Comparison of ENCODE assay signal across 9 cellular contexts in the genomic region with DNA sequence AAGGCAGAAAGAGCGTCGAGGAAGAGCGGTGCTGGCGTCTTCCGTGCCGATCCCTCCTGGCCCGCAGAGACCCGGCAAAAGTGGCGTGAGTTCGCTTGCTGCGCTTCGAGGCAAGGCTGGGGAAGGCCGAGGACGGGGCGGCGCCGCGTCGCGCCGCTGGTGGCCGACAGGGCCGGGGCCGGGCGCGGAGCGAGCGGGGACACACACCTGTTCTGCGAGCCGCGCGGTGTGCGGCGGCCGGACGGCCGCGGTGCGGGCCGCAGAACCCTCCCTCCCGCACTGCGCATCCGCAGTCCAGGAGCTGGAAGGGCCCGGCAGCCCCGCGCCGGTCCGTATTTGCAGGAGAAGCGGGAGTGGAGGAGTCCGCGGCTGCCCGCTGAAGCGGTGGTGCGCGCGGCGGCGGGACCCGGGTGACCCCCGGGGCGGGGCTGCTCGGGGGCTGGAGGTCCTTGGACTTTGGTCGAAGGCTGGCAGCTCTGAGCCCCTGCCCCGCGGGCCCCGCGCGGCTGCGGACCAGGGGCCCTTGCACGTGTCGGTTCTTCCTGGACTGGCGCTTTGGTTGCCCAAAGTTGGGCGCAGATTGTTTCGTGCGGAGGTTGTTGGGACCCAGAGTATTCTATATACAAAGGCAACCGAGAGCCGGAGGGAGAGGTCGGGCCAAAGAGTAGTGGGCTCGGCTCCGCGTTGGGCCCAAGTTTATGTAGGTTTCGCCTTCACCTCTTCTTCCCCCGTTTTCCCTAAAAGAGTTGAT. TPM values are rescaled to one million over a fixed set of nuclear protein-coding genes. Genes with fewer than 3 reads are reported as not detected.
A peak's percentile ranks its signal among the peaks of the same experiment; 100 is the strongest.
DNase-seq lines count a peak whose midpoint lies in the region; ATAC-seq and TF ChIP-seq lines count a peak whose summit lies in the region.
"Had no signal": no experiment of that assay in that cellular context is flagged by ENCODE, and none has a peak within 500 bp of the region (broad histone marks: within the 10 kb centered on the region; RNA-seq: fewer than 3 reads in every experiment).

No MANE protein-coding gene starts in this region.

- no peak for TF ChIP-seq CTCF in CD4-positive, alpha-beta T cell (IDR thresholded peaks at IDR 0.05)
- TF ChIP-seq CTCF in MM.1S (IDR thresholded peaks at IDR 0.05; ENCODE audit: low read length) (no peak), coronary artery (IDR thresholded peaks at IDR 0.05) (no peak)

- H3K9me2 ChIP-seq in MM.1S (replicated peaks; ENCODE audit: insufficient read depth, low read length) (no peaks in the 10 kb centered on the region), GM23248 (ENCODE audit: insufficient read depth) (no peaks in the 10 kb centered on the region)

- ATAC-seq in CD4-positive, alpha-beta T cell (ENCODE audit: poor library complexity), result no peak
- no peak for ATAC-seq in naive thymus-derived CD8-positive, alpha-beta T cell

- H3K9me3 Mint-ChIP-seq in CD4-positive, alpha-beta T cell, result no peaks in the 10 kb centered on the region
- no peaks in the 10 kb centered on the region for H3K9me3 Mint-ChIP-seq in naive thymus-derived CD8-positive, alpha-beta T cell

- H4K20me1 ChIP-seq in MM.1S (ENCODE audit: insufficient read depth, low read length) (no peaks in the 10 kb centered on the region; the same call in 1 of the 2 replicates), GM23248 (ENCODE audit: insufficient read depth) (no peaks in the 10 kb centered on the region)

- no peak for DNase-seq in CD4-positive, alpha-beta T cell
- DNase-seq in MM.1S, result no peak
- no peak for DNase-seq in coronary artery (ENCODE audit: low spot score)
- peak in 2 of 10 donors; percentile 19 to 20 for DNase-seq in naive thymus-derived CD8-positive, alpha-beta T cell
- DNase-seq in GM23248, result no peak
- DNase-seq in NCI-H2081 (lab: John Stamatoyannopoulos, UW), result no peak
- no peak for DNase-seq in posterior vena cava (ENCODE audit: low spot score)
- no peak for DNase-seq in NCI-H1436 (lab: John Stamatoyannopoulos, UW)
- DNase-seq: NCI-H446 treated with DMSO at 0.1 percent for 48 hours had no signal

- peaks cover 98% of the 10 kb centered on the region for H3K27me3 ChIP-seq in CD4-positive, alpha-beta T cell (ENCODE audit: control insufficient read depth, insufficient read depth, low read length)
- H3K27me3 ChIP-seq in MM.1S (replicated peaks; ENCODE audit: insufficient read depth, low read length) (peaks cover 68% of the 10 kb centered on the region), GM23248 (replicated peaks; ENCODE audit: insufficient read depth) (peaks cover 98% of the 10 kb centered on the region)

- H3K9ac ChIP-seq in MM.1S (ENCODE audit: low read length) (no peak overlapping the region), GM23248 (no peak overlapping the region)

- H3F3A ChIP-seq in MM.1S (ENCODE audit: insufficient read depth, low read length) (no peaks in the 10 kb centered on the region), GM23248 (ENCODE audit: insufficient read depth) (no peaks in the 10 kb centered on the region)

- intact Hi-C loops in CD4-positive, alpha-beta T cell (cut with DNase I, micrococcal nuclease), result no loop called here
- intact Hi-C loops in posterior vena cava (cut with DNase I), result no loop called here

- H3K27ac ChIP-seq in CD4-positive, alpha-beta T cell (ENCODE audit: low read depth, low read length), result no peak overlapping the region
- H3K27ac ChIP-seq in MM.1S (ENCODE audit: low read length) (no peak overlapping the region), coronary artery (no peak overlapping the region), GM23248 (no peak overlapping the region)

- H3K36me3 ChIP-seq in MM.1S (replicated peaks; ENCODE audit: insufficient read depth, low read length), result no peaks in the 10 kb centered on the region
- no peaks in the 10 kb centered on the region for H3K36me3 ChIP-seq in GM23248 (ENCODE audit: low read depth)

- H2AFZ ChIP-seq in MM.1S (ENCODE audit: low read length) (no peak overlapping the region), GM23248 (no peak overlapping the region)

- H3K4me1 ChIP-seq in MM.1S (ENCODE audit: low read length) (0 out of 2 replicates have a peak, but pooled peaks cover 4% of the 10 kb centered on the region), GM23248 (ENCODE audit: insufficient read depth) (0 out of 2 replicates have a peak, but pooled peaks cover 10% of the 10 kb centered on the region)

- POLR2A ChIA-PET in CD4-positive, alpha-beta T cell (lab: Charles Lee), result interaction anchor here (0.5 kb wide), 1 partner anchor 81 kb away, joined by 3 read pairs; no protein-coding TSS in a partner anchor
- POLR2A ChIA-PET in naive thymus-derived CD8-positive, alpha-beta T cell (lab: Charles Lee), result interaction anchor here (0.9 kb wide), 1 partner anchor 224 kb away, joined by 4 read pairs; no protein-coding TSS in a partner anchor

- no peak overlapping the region for H3K4me3 ChIP-seq in MM.1S (ENCODE audit: low read length)
- peak overlapping the region; percentile 75 for H3K4me3 ChIP-seq in coronary artery
- H3K4me3 ChIP-seq in GM23248, result no peak overlapping the region

- H3K9me3 ChIP-seq in CD4-positive, alpha-beta T cell (ENCODE audit: control insufficient read depth, low read length), result no peaks in the 10 kb centered on the region
- H3K9me3 ChIP-seq in MM.1S (replicated peaks; ENCODE audit: insufficient read depth, low read length), result no peaks in the 10 kb centered on the region
- H3K9me3 ChIP-seq in GM23248 (ENCODE audit: low read depth), result no peaks in the 10 kb centered on the region

- peaks cover 36% of the 10 kb centered on the region for H3K4me1 Mint-ChIP-seq in CD4-positive, alpha-beta T cell (ENCODE audit: low read depth)
- H3K4me1 Mint-ChIP-seq in naive thymus-derived CD8-positive, alpha-beta T cell, result peaks cover 11 to 40% (median 35%) of the 10 kb centered on the region in 4 donors

- H3K79me2 ChIP-seq in MM.1S (ENCODE audit: low read length), result no peaks in the 10 kb centered on the region
- no peaks in the 10 kb centered on the region for H3K79me2 ChIP-seq in GM23248 (ENCODE audit: insufficient read depth)

- peak overlapping the region; percentile 64 for H3K4me3 Mint-ChIP-seq in CD4-positive, alpha-beta T cell
- H3K4me3 Mint-ChIP-seq in naive thymus-derived CD8-positive, alpha-beta T cell, result peak overlapping the region; percentile 59 to 94 (median 72)

- no peak overlapping the region for H3K27ac Mint-ChIP-seq in CD4-positive, alpha-beta T cell
- peak overlapping the region in 1 of 10 donors; percentile 34 for H3K27ac Mint-ChIP-seq in naive thymus-derived CD8-positive, alpha-beta T cell

- in situ Hi-C loops in GM23248 (cut with MboI), result no loop called here

- no peaks in the 10 kb centered on the region for H3K36me3 Mint-ChIP-seq in CD4-positive, alpha-beta T cell (ENCODE audit: low read depth)
- H3K36me3 Mint-ChIP-seq in naive thymus-derived CD8-positive, alpha-beta T cell, result peaks cover 0 to 3% (median 2%) of the 10 kb centered on the region in 3 donors

- CTCF ChIA-PET in CD4-positive, alpha-beta T cell (lab: Charles Lee), result no interaction called here

- 14 to 17% methylated on average over 50 to 71 of the region's 83 CpGs for WGBS in GM23248 (ENCODE audit: low coverage in 1 of 2, low lambda C conversion rate in 2 of 2, missing lambda C conversion rate in 2 of 2), 2 experiments

- H3K4me2 ChIP-seq in MM.1S (ENCODE audit: low read depth, low read length), result peak overlapping the region; percentile 75; the same call in 1 of the 2 replicates
- H3K4me2 ChIP-seq in GM23248 (ENCODE audit: unreplicated experiment), result no peak overlapping the region

- H3K27me3 Mint-ChIP-seq in CD4-positive, alpha-beta T cell, result peaks cover 41% of the 10 kb centered on the region
- H3K27me3 Mint-ChIP-seq in naive thymus-derived CD8-positive, alpha-beta T cell, result peaks cover 22 to 53% (median 24%) of the 10 kb centered on the region in 5 donors

RNA-seq across cellular contexts. Expression of a gene that starts 2.5 kb away (rescaled TPM):
- 10 to 100 TPM; 76.0 to 77.9 TPM for total RNA-seq in CD4-positive, alpha-beta T cell
- 100 to 1,000 TPM; 122 to 129 TPM for total RNA-seq in naive thymus-derived CD8-positive, alpha-beta T cell
- 100 to 1,000 TPM in 1 of 3 donors, 10 to 100 TPM in 2; 62.2 to 103 (median 75.6) TPM for polyA plus RNA-seq in naive thymus-derived CD8-positive, alpha-beta T cell
- total RNA-seq in GM23248 (2014; rRNA removed; shearing (Covaris generic)), result 90.8 and 123 TPM in 2 replicates
- polyA plus RNA-seq in GM23248 (2016; fragmentation: Nextera tagmentation; extraction: Ambion mirVana), result 47.2 and 47.4 TPM in 2 replicates
- 10 to 100 TPM; 46.4 to 53.6 TPM for total RNA-seq in posterior vena cava

RNA-seq across cellular contexts. Expression of a gene that starts 52.5 kb away (rescaled TPM):
- 10 to 100 TPM; 19.7 to 20.7 TPM for total RNA-seq in CD4-positive, alpha-beta T cell
- 10 to 100 TPM; 27.2 to 34.5 TPM for total RNA-seq in naive thymus-derived CD8-positive, alpha-beta T cell
- polyA plus RNA-seq in naive thymus-derived CD8-positive, alpha-beta T cell, result 10 to 100 TPM; 43.4 to 45.8 (median 43.6) TPM
- total RNA-seq in GM23248 (2014; rRNA removed; shearing (Covaris generic)), result 45.5 and 51.2 TPM in 2 replicates
- polyA plus RNA-seq in GM23248 (2016; fragmentation: Nextera tagmentation; extraction: Ambion mirVana), result 77.5 and 83.4 TPM in 2 replicates
- 10 to 100 TPM; 44.5 to 46.9 TPM for total RNA-seq in posterior vena cava
